Comparison of ENCODE assay signal across 2 cellular contexts in the genomic region with DNA sequence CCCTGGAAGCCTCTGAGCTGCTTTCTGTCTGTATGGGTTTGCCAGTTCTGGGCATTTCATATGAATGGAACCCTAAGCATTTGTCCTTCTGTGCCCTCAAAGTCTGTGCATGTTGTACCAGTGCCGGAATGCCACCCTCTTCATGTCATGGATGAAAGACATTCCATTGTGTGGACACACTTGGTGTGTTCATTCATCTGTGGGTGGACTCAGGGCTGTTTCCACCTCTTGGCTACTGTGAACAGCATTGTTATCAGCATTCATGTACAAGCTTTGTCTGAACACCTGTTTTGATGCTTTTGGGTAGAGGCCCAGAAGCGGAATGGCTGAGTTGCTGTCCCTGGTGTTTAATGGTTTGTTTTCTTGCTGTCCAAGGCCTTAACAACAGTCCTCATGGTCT. TPM values are rescaled to one million over a fixed set of nuclear protein-coding genes. Genes with fewer than 3 reads are reported as not detected.
"Had no signal": no experiment of that assay in that cellular context is flagged by ENCODE, and none has a peak within 500 bp of the region (broad histone marks: within the 10 kb centered on the region; RNA-seq: fewer than 3 reads in every experiment).

No MANE protein-coding gene starts in this region.

RNA-seq across cellular contexts. Expression of a gene that starts 30.1 kb away (rescaled TPM):
- total RNA-seq: esophagus mucosa, mammary epithelial cell had no signal
